Comparison of ENCODE assay signal across 24 cellular contexts in the genomic region with DNA sequence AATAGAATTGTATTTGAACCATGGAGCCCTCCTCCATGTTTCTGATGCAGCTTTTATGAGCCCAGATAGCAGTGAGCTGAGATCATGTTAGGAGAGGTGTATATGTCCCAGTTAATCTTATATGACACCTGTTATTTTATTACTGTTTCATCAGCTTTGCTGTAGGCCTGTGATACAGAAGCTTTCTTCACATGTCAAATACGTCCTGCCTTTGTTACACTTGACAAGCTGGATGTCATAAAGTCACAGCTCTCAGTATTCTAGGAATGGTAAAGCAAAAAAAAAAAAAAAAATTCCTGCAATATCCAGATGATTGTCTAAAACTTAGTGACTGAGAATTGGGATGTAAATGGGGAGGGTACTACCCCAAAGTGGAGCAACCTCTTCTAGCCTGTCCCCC.
"Had no signal": no experiment of that assay in that cellular context is flagged by ENCODE, and none has a peak within 500 bp of the region (broad histone marks: within the 10 kb centered on the region; RNA-seq: fewer than 3 reads in every experiment).

No MANE protein-coding gene starts in this region.

- H3K27ac Mint-ChIP-seq: naive B cell; naive thymus-derived CD8-positive, alpha-beta T cell; natural killer cell treated with Interleukin-12 subunit alpha and Interleukin-12 subunit beta and Interleukin-15 and Interleukin-18, amount 100 ng/mL, for 72 hours; nephron progenitor cell; neural progenitor cell; stimulated activated effector memory CD8-positive, alpha-beta T cell treated with anti-CD3 and anti-CD28 coated beads, Interleukin-12 subunit alpha, Interleukin-12 subunit beta, amount 100 ng/mL, for 72 hours; stimulated activated naive B cell treated with anti-CD40 and anti-IgM and Interleukin-4, amounts not matched to agents 10 μg/mL and 1 μg/mL and 100 μg/mL, for 72 hours; stimulated activated naive CD8-positive, alpha-beta T cell treated with anti-CD3 and anti-CD28 coated beads, Interleukin-15, Interleukin-2, amounts not matched to agents 100 ng/mL and 50 ng/mL, for 24 hours had no signal

- H3K4me1 Mint-ChIP-seq: naive B cell; naive thymus-derived CD8-positive, alpha-beta T cell; nephron progenitor cell; neural progenitor cell; stimulated activated effector memory CD8-positive, alpha-beta T cell treated with anti-CD3 and anti-CD28 coated beads, Interleukin-12 subunit alpha, Interleukin-12 subunit beta, amount 100 ng/mL, for 72 hours; stimulated activated naive B cell treated with anti-CD40 and anti-IgM and Interleukin-4, amounts not matched to agents 10 μg/mL and 1 μg/mL and 100 μg/mL, for 72 hours had no signal

- H3K36me3 Mint-ChIP-seq: naive B cell; naive thymus-derived CD8-positive, alpha-beta T cell; neural progenitor cell; stimulated activated effector memory CD8-positive, alpha-beta T cell treated with anti-CD3 and anti-CD28 coated beads, Interleukin-12 subunit alpha, Interleukin-12 subunit beta, amount 100 ng/mL, for 72 hours; stimulated activated naive B cell treated with anti-CD40 and anti-IgM and Interleukin-4, amounts not matched to agents 10 μg/mL and 1 μg/mL and 100 μg/mL, for 72 hours had no signal

- H3K27me3 Mint-ChIP-seq: naive B cell; naive thymus-derived CD8-positive, alpha-beta T cell; natural killer cell treated with Interleukin-12 subunit alpha and Interleukin-12 subunit beta and Interleukin-15 and Interleukin-18, amount 100 ng/mL, for 72 hours; stimulated activated naive B cell treated with anti-CD40 and anti-IgM and Interleukin-4, amounts not matched to agents 10 μg/mL and 1 μg/mL and 100 μg/mL, for 72 hours; stimulated activated naive CD8-positive, alpha-beta T cell treated with anti-CD3 and anti-CD28 coated beads, Interleukin-15, Interleukin-2, amounts not matched to agents 100 ng/mL and 50 ng/mL, for 24 hours had no signal

- DNase-seq: naive B cell; naive thymus-derived CD8-positive, alpha-beta T cell; nephron progenitor cell; nucleus accumbens; pancreas; right cardiac atrium; right lobe of liver; sigmoid colon; small intestine; stimulated activated CD4-positive, alpha-beta T cell treated with anti-CD3 and anti-CD28 coated beads, Interleukin-15, amount 100 ng/mL, for 24 hours; stimulated activated CD4-positive, alpha-beta T cell treated with anti-CD3 and anti-CD28 coated beads, Interleukin-2, amount 100 ng/mL, for 24 hours; stimulated activated CD4-positive, alpha-beta T cell treated with anti-CD3 and anti-CD28 coated beads, Interleukin-2, amount 100 ng/mL, for 48 hours; stimulated activated CD4-positive, alpha-beta T cell treated with anti-CD3 and anti-CD28 coated beads, Interleukin-4, amount 100 ng/mL, for 24 hours; stimulated activated naive B cell treated with anti-CD40 and anti-IgM and Interleukin-4, amounts not matched to agents 10 μg/mL and 1 μg/mL and 100 μg/mL, for 72 hours; stimulated activated naive CD4-positive, alpha-beta T cell treated with Interleukin-2 at 50 U/mL for 16 hours; substantia nigra; testis; tibial artery; transverse colon; upper lobe of left lung had no signal

- H3K4me3 Mint-ChIP-seq: naive B cell; naive thymus-derived CD8-positive, alpha-beta T cell; natural killer cell treated with Interleukin-12 subunit alpha and Interleukin-12 subunit beta and Interleukin-15 and Interleukin-18, amount 100 ng/mL, for 72 hours; nephron progenitor cell; neural progenitor cell; stimulated activated effector memory CD8-positive, alpha-beta T cell treated with anti-CD3 and anti-CD28 coated beads, Interleukin-12 subunit alpha, Interleukin-12 subunit beta, amount 100 ng/mL, for 72 hours; stimulated activated naive B cell treated with anti-CD40 and anti-IgM and Interleukin-4, amounts not matched to agents 10 μg/mL and 1 μg/mL and 100 μg/mL, for 72 hours; stimulated activated naive CD8-positive, alpha-beta T cell treated with anti-CD3 and anti-CD28 coated beads, Interleukin-15, Interleukin-2, amounts not matched to agents 100 ng/mL and 50 ng/mL, for 24 hours had no signal

- H3K9me3 Mint-ChIP-seq: nephron progenitor cell, neural progenitor cell had no signal

- ATAC-seq: naive thymus-derived CD8-positive, alpha-beta T cell; natural killer cell treated with Interleukin-12 subunit alpha and Interleukin-12 subunit beta and Interleukin-15 and Interleukin-18, amount 100 ng/mL, for 72 hours; pancreas; right cardiac atrium; right lobe of liver; stimulated activated effector memory CD8-positive, alpha-beta T cell treated with anti-CD3 and anti-CD28 coated beads, Interleukin-12 subunit alpha, Interleukin-12 subunit beta, amount 100 ng/mL, for 72 hours; stimulated activated naive B cell treated with anti-CD40 and anti-IgM and Interleukin-4, amounts not matched to agents 10 μg/mL and 1 μg/mL and 100 μg/mL, for 72 hours had no signal
